8 cellular contexts compared by ENCODE assay signal in the genomic region with DNA sequence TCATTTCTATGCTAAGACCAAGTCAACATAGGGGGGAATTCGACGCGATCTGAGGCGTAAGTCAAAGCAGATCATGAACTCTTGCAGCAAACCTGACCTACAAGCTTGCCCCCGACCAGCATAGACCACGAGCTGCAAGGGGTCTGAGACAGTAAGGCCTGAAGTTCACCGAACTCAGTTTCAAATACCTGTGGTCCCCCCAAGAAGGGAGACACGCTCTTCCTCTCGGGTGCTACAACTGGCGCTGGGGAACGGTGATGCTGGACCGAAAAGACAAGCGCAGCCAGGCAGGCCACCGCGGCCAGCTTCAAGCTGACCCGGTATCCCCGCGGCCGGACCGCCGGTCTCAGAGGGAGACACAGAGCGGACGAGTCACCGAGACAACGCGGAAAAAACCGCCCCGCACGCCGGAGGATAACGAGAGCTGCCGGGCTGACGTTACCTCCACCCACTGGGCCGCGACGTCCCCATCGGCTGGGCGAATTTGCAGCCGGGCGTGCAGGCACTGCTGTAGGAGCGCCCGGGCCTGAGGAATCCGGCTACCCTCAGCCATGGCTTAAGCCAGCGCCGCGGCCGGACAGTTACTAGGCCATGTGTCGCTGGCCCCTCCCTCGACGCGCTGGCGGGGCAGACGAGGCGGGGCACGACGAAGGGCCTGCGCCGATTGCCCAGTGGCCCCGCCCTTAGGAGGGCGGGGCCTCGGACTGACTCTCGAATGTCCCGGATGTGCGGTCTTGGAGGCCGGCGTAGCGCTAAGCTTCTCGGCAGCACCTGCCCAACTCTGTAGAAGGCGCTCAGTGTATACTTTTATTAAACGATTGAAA. TPM values are rescaled to one million over a fixed set of nuclear protein-coding genes. Genes with fewer than 3 reads are reported as not detected.
A peak's percentile ranks its signal among the peaks of the same experiment; 100 is the strongest.
DNase-seq lines count a peak whose midpoint lies in the region; ATAC-seq and TF ChIP-seq lines count a peak whose summit lies in the region.

A gene (minus strand): TSS at position 666 of the 824 bp plus-strand sequence. CDS start 113 bp downstream, at position 553.

- DNase-seq in EL (peak; percentile 95), H4 (ENCODE audit: low spot score) (peak; percentile 84), LNCaP clone FGC (ENCODE audit: low read depth) (peak; percentile 84), RWPE1 (ENCODE audit: low spot score) (peak; percentile 87), fibroblast of mammary gland (ENCODE audit: low read depth) (peak; percentile 92)
- peak; percentile 84 for DNase-seq in activated T-helper 9 cell treated with anti-CD3 and anti-CD28 coated beads, Interleukin-2, amount 50 U/mL, for 16 hours (ENCODE audit: low read depth)
- peak; percentile 95 for DNase-seq in natural killer cell treated with Interleukin-12 subunit alpha and Interleukin-12 subunit beta and Interleukin-15 and Interleukin-18, amount 100 ng/mL, for 72 hours (ENCODE audit: low spot score)
- DNase-seq in stimulated activated naive CD8-positive, alpha-beta T cell treated with anti-CD3 and anti-CD28 coated beads, Interleukin-15, Interleukin-2, amounts not matched to agents 100 U/mL and 50 U/mL, for 24 hours, result peak; percentile 93

- H3K4me3 ChIP-seq in LNCaP clone FGC (ENCODE audit: low read depth, low read length), result peak within 1 kb of the TSS; percentile 95
- H3K4me3 ChIP-seq in fibroblast of mammary gland (ENCODE audit: control insufficient read depth, low read depth, low read length), result peak within 1 kb of the TSS; percentile 84

- no peaks in the 10 kb centered on the region for H3K36me3 Mint-ChIP-seq in natural killer cell treated with Interleukin-12 subunit alpha and Interleukin-12 subunit beta and Interleukin-15 and Interleukin-18, amount 100 ng/mL, for 72 hours

- peaks cover 16 to 31% of the 10 kb centered on the region in 2 donors for H3K4me1 Mint-ChIP-seq in natural killer cell treated with Interleukin-12 subunit alpha and Interleukin-12 subunit beta and Interleukin-15 and Interleukin-18, amount 100 ng/mL, for 72 hours (ENCODE audit: low read depth in 2 of 2)

- H3K27ac Mint-ChIP-seq in natural killer cell treated with Interleukin-12 subunit alpha and Interleukin-12 subunit beta and Interleukin-15 and Interleukin-18, amount 100 ng/mL, for 72 hours, result peak within 1 kb of the TSS; percentile 86 to 96

- peak within 1 kb of the TSS; percentile 91 for H3K4me3 Mint-ChIP-seq in natural killer cell treated with Interleukin-12 subunit alpha and Interleukin-12 subunit beta and Interleukin-15 and Interleukin-18, amount 100 ng/mL, for 72 hours

- POLR2A ChIA-PET in RWPE1 (lab: Yijun Ruan, JAX; ENCODE audit: low non-redundant PET), result interaction anchor here (0.6 kb wide), 1 partner anchor 103 kb away, joined by 3 read pairs; no protein-coding TSS in a partner anchor

- ATAC-seq in natural killer cell treated with Interleukin-12 subunit alpha and Interleukin-12 subunit beta and Interleukin-15 and Interleukin-18, amount 100 ng/mL, for 72 hours, result peak; percentile 100
- ATAC-seq in stimulated activated naive CD8-positive, alpha-beta T cell treated with anti-CD3 and anti-CD28 coated beads, Interleukin-15, Interleukin-2, amounts not matched to agents 100 U/mL and 50 U/mL, for 24 hours, result peak; percentile 99

- H3K27me3 Mint-ChIP-seq in natural killer cell treated with Interleukin-12 subunit alpha and Interleukin-12 subunit beta and Interleukin-15 and Interleukin-18, amount 100 ng/mL, for 72 hours, result peaks cover 11 to 16% of the 10 kb centered on the region in 2 donors

- TF ChIP-seq CTCF in LNCaP clone FGC (IDR thresholded peaks at IDR 0.05; ENCODE audit: control insufficient read depth, extremely low read depth, insufficient read depth) (peak; percentile 21; the same call in 1 of the 2 replicates), RWPE1 (conservative IDR thresholded peaks at IDR 0.05; ENCODE audit: low read depth) (no peak), fibroblast of mammary gland (conservative IDR thresholded peaks at IDR 0.05; ENCODE audit: control insufficient read depth, insufficient read depth, low read depth, low read length) (no peak)

- CTCF ChIA-PET in RWPE1 (lab: Yijun Ruan, JAX), result interaction anchor here (0.7 kb wide), 1 partner anchor 1104 kb away, joined by 5 read pairs; no protein-coding TSS in a partner anchor

- peak within 1 kb of the TSS; percentile 84 for H3K27ac ChIP-seq in RWPE1

- no peaks in the 10 kb centered on the region for H3K9me3 Mint-ChIP-seq in natural killer cell treated with Interleukin-12 subunit alpha and Interleukin-12 subunit beta and Interleukin-15 and Interleukin-18, amount 100 ng/mL, for 72 hours

RNA-seq across cellular contexts. Expression of the gene that starts here (rescaled TPM):
- 41.0 and 43.1 TPM in 2 replicates for total RNA-seq in H4 (2014; rRNA removed; shearing (Covaris generic))
- 10 to 100 TPM; 15.1 to 16.2 TPM for total RNA-seq in natural killer cell treated with Interleukin-12 subunit alpha and Interleukin-12 subunit beta and Interleukin-15 and Interleukin-18, amount 100 ng/mL, for 72 hours

Comparison
In these comparisons a context has a peak if more than half of its experiments do, and no peak if none do; other contexts are left out.
1. Peak in every context shown above with its lines: DNase-seq, ATAC-seq, H3K4me3 ChIP-seq and H3K27ac ChIP-seq.